ENCODE assay signal across 1 cellular context in the genomic region with DNA sequence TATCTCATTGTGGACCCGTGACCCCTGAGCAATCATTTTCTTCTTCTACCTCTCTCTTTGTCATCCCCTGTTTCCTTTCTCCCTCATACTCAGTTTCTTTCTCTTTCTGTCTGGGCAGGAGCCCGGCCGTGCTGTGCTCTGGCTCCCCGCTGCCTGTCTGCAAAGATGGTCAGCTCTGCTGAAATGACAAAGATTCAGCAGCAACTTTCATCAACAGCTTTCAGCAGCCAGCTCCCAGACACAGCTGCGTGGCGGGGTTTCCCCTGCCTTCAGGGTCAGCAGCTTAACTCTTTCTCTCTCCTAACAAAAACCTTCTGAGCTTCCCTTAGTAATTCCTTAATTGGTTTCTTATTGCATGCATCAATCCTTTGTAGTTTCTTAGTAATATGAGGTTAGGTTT.
TF ChIP-seq lines count a peak whose summit lies in the region.

No MANE protein-coding gene starts in this region.

TF ChIP-seq in GM12878, 131 proteins besides CTCF, POLR2A, EP300 and RAD21 (continued from another document):
- TF ChIP-seq, protein P1, sequence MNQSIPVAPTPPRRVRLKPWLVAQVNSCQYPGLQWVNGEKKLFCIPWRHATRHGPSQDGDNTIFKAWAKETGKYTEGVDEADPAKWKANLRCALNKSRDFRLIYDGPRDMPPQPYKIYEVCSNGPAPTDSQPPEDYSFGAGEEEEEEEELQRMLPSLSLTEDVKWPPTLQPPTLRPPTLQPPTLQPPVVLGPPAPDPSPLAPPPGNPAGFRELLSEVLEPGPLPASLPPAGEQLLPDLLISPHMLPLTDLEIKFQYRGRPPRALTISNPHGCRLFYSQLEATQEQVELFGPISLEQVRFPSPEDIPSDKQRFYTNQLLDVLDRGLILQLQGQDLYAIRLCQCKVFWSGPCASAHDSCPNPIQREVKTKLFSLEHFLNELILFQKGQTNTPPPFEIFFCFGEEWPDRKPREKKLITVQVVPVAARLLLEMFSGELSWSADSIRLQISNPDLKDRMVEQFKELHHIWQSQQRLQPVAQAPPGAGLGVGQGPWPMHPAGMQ (IDR thresholded peaks at IDR 0.05; ENCODE audit: borderline replicate concordance), result no peak
- TF ChIP-seq GABPA (IDR thresholded peaks at IDR 0.05; ENCODE audit: low read depth), result no peak
- TF ChIP-seq RUNX3 (IDR thresholded peaks at IDR 0.05; ENCODE audit: low read length), result peak; percentile 13; the same call in 1 of the 2 replicates
- no peak for TF ChIP-seq SUZ12 (IDR thresholded peaks at IDR 0.05; ENCODE audit: unreplicated experiment)
- TF ChIP-seq CBX5 (IDR thresholded peaks at IDR 0.05; ENCODE audit: low read depth), result peak; percentile 89
- no peak for TF ChIP-seq RFX5 (IDR thresholded peaks at IDR 0.05; ENCODE audit: low read depth, low read length)
- TF ChIP-seq, protein P2, sequence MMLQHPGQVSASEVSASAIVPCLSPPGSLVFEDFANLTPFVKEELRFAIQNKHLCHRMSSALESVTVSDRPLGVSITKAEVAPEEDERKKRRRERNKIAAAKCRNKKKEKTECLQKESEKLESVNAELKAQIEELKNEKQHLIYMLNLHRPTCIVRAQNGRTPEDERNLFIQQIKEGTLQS (IDR thresholded peaks at IDR 0.05; ENCODE audit: borderline replicate concordance, extremely low read depth, low read depth, low read length), result no peak
- TF ChIP-seq, protein P3, sequence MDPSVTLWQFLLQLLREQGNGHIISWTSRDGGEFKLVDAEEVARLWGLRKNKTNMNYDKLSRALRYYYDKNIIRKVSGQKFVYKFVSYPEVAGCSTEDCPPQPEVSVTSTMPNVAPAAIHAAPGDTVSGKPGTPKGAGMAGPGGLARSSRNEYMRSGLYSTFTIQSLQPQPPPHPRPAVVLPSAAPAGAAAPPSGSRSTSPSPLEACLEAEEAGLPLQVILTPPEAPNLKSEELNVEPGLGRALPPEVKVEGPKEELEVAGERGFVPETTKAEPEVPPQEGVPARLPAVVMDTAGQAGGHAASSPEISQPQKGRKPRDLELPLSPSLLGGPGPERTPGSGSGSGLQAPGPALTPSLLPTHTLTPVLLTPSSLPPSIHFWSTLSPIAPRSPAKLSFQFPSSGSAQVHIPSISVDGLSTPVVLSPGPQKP (IDR thresholded peaks at IDR 0.05; ENCODE audit: low read depth, low read length), result no peak
- TF ChIP-seq, protein P4, sequence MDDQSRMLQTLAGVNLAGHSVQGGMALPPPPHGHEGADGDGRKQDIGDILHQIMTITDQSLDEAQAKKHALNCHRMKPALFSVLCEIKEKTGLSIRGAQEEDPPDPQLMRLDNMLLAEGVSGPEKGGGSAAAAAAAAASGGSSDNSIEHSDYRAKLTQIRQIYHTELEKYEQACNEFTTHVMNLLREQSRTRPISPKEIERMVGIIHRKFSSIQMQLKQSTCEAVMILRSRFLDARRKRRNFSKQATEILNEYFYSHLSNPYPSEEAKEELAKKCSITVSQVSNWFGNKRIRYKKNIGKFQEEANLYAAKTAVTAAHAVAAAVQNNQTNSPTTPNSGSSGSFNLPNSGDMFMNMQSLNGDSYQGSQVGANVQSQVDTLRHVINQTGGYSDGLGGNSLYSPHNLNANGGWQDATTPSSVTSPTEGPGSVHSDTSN (IDR thresholded peaks at IDR 0.05; ENCODE audit: insufficient replicate concordance, low read depth, low read length), result no peak
- no peak for TF ChIP-seq NBN (IDR thresholded peaks at IDR 0.05)
- no peak for TF ChIP-seq ESRRA (IDR thresholded peaks at IDR 0.05; ENCODE audit: low read length)
- no peak for TF ChIP-seq JUND (IDR thresholded peaks at IDR 0.05; ENCODE audit: low read depth, low read length)
- TF ChIP-seq MXI1 (IDR thresholded peaks at IDR 0.05; ENCODE audit: low read depth, low read length), result no peak
- TF ChIP-seq YY1 (IDR thresholded peaks at IDR 0.05; ENCODE audit: low read depth, low read length), result no peak
- no peak for TF ChIP-seq NFYA (IDR thresholded peaks at IDR 0.05; ENCODE audit: borderline replicate concordance, low read depth, low read length)
- TF ChIP-seq KDM1A (IDR thresholded peaks at IDR 0.05; ENCODE audit: borderline replicate concordance), result no peak
- no peak for TF ChIP-seq HDAC2 (IDR thresholded peaks at IDR 0.05)
